Comparison of ENCODE assay signal across 1 cellular context in genomic region chr4:158610790-158611189, GRCh38.
TF ChIP-seq lines count a peak whose summit lies in the region.

No MANE protein-coding gene starts in this region.

TF ChIP-seq in GM12878, 131 proteins besides CTCF, POLR2A, EP300 and RAD21 (continued from another document):
- no peak for TF ChIP-seq BCL3 (IDR thresholded peaks at IDR 0.05; ENCODE audit: borderline replicate concordance, insufficient read depth, low read depth, low read length, poor library complexity, severe bottlenecking)
- no peak for TF ChIP-seq CUX1 (IDR thresholded peaks at IDR 0.05; ENCODE audit: insufficient replicate concordance, low read depth, low read length)
- TF ChIP-seq E2F8 (IDR thresholded peaks at IDR 0.05; ENCODE audit: low read depth, partially characterized antibody) = no peak
- no peak for TF ChIP-seq CBX5 (IDR thresholded peaks at IDR 0.05; ENCODE audit: low read depth)
- TF ChIP-seq USF2 (IDR thresholded peaks at IDR 0.05; ENCODE audit: borderline replicate concordance, low read depth, low read length) = no peak
- 0 out of 2 replicates have a peak, but pooled peaks have one; percentile 15 for TF ChIP-seq NFIC (IDR thresholded peaks at IDR 0.05; ENCODE audit: low read depth, low read length)
- no peak for TF ChIP-seq RAD51 (IDR thresholded peaks at IDR 0.05)
- TF ChIP-seq FOS (IDR thresholded peaks at IDR 0.05; ENCODE audit: borderline replicate concordance, extremely low read depth, insufficient read length) = no peak
